ENCODE assay signal across 8 cellular contexts in the genomic region with DNA sequence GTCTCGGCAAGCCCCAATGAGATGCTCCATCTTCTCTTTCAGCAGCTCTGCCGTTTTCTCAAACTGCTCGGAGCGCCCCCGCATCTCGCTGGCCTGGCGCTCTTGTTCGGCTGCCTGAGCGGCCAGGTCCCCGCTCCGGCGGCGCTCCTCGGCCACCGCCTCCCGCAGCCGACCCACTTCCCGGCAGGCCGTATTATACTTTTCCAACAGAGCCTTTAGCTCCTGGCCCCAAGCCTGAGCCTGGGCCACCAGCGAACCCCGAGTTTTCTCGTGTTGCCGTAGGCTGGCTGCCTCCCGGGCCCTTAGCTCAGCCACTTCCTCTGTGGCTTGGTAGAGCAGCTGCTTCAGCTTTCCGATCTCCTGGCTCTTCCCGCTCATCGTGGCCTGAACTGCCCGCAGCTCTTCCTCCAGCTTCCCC. TPM values are rescaled to one million over a fixed set of nuclear protein-coding genes. Genes with fewer than 3 reads are reported as not detected.
DNase-seq lines count a peak whose midpoint lies in the region; ATAC-seq and TF ChIP-seq lines count a peak whose summit lies in the region.

No MANE protein-coding gene starts in this region.

- no peaks in the 10 kb centered on the region for H3K9me3 Mint-ChIP-seq in naive B cell

- H3K27ac Mint-ChIP-seq in naive B cell, result peak overlapping the region in 1 of 6 donors; percentile 52

- H3K9me3 ChIP-seq in subcutaneous abdominal adipose tissue (ENCODE audit: control insufficient read depth in 5 of 5, low read length in 5 of 5), result no peaks in the 10 kb centered on the region

- H3K36me3 Mint-ChIP-seq in naive B cell, result no peaks in the 10 kb centered on the region

- DNase-seq in HL-60 (ENCODE audit: low read depth in 1 of 2, low spot score in 1 of 2), result peak; percentile 64 to 75
- DNase-seq in activated T-cell treated with anti-CD3 and anti-CD28 coated beads for 4 hours, result peak; percentile 7
- peak; percentile 53 for DNase-seq in fibroblast of mammary gland (ENCODE audit: low read depth)
- DNase-seq in naive B cell, result peak; percentile 30
- DNase-seq in pons (ENCODE audit: low spot score), result no peak
- DNase-seq in SIG-M5 treated with dmso at 0.1 percent for 504 hours (lab: John Stamatoyannopoulos, UW; ENCODE audit: unreplicated experiment), result no peak

- H3K4me1 Mint-ChIP-seq in naive B cell, result peaks cover 17 to 18% (median 17%) of the 10 kb centered on the region in 3 donors

- peak overlapping the region; percentile 62 to 88 (median 82) for H3K4me3 Mint-ChIP-seq in naive B cell

- H3K27me3 Mint-ChIP-seq in naive B cell, result peaks cover 30 to 46% (median 39%) of the 10 kb centered on the region in 3 donors

- H3K4me1 ChIP-seq in subcutaneous abdominal adipose tissue (ENCODE audit: control insufficient read depth in 5 of 5, insufficient read depth in 5 of 5, low read length in 5 of 5), result peaks cover 2 to 24% (median 21%) of the 10 kb centered on the region in 5 donors

- H3K27ac ChIP-seq in HL-60 (replicated peaks) (peak overlapping the region; percentile 56), subcutaneous abdominal adipose tissue (ENCODE audit: low read depth, low read length) (peak overlapping the region; percentile 41)

- peaks cover 0 to 9% (median 3%) of the 10 kb centered on the region in 5 donors for H3K36me3 ChIP-seq in subcutaneous abdominal adipose tissue (ENCODE audit: control insufficient read depth in 5 of 5, insufficient read depth in 5 of 5, low read length in 5 of 5)

- peak; percentile 86 for ATAC-seq in naive B cell (ENCODE audit: low read depth in 2 of 2)
- ATAC-seq in HG03460 (IDR thresholded peaks at IDR 0.05; ENCODE audit: unreplicated experiment), result no peak

- H3K4me3 ChIP-seq in HL-60 (replicated peaks; ENCODE audit: insufficient read depth, low read length) (peak overlapping the region; percentile 29), fibroblast of mammary gland (ENCODE audit: control insufficient read depth, low read depth, low read length) (peak overlapping the region; percentile 45), subcutaneous abdominal adipose tissue (ENCODE audit: low read depth in 1 of 5, low read length in 5 of 5) (peak overlapping the region; percentile 64 to 78 (median 76))

- H3K9ac ChIP-seq in subcutaneous abdominal adipose tissue (ENCODE audit: low read length in 5 of 5), result peak overlapping the region; percentile 26 to 89 (median 70)

- TF ChIP-seq CTCF in HL-60 (IDR thresholded peaks at IDR 0.05; ENCODE audit: insufficient read depth, low read length) (no peak), fibroblast of mammary gland (conservative IDR thresholded peaks at IDR 0.05; ENCODE audit: control insufficient read depth, insufficient read depth, low read depth, low read length) (no peak)

- H3K27me3 ChIP-seq in HL-60 (ENCODE audit: insufficient read depth, poor library complexity, severe bottlenecking), result no peaks in the 10 kb centered on the region
- peaks cover 0 to 4% (median 0%) of the 10 kb centered on the region in 5 donors for H3K27me3 ChIP-seq in subcutaneous abdominal adipose tissue (ENCODE audit: control insufficient read depth in 5 of 5, insufficient read depth in 4 of 5, low read length in 5 of 5)

RNA-seq across cellular contexts. Expression of a gene that starts 13.1 kb away (rescaled TPM):
- polyA plus RNA-seq in naive B cell (ENCODE audit: low read depth in 6 of 6), result 10 to 100 TPM in 3 of 6 donors, 1 to 10 TPM in 3; 9.2 to 17.0 (median 10.9) TPM

RNA-seq across cellular contexts. Expression of a gene that starts 13.7 kb away (rescaled TPM):
- polyA plus RNA-seq in naive B cell (ENCODE audit: low read depth in 6 of 6), result not detected

RNA-seq across cellular contexts. Expression of a gene that starts 26.6 kb away (rescaled TPM):
- polyA plus RNA-seq in naive B cell (ENCODE audit: low read depth in 6 of 6), result 1 to 10 TPM in 5 of 6 donors, under 1 TPM in 1; 0.26 to 5.9 (median 2.9) TPM

RNA-seq across cellular contexts. Expression of a gene that starts 37.8 kb away (rescaled TPM):
- under 1 TPM in 1 of 6 donors, not detected in 5; 0.20 TPM for polyA plus RNA-seq in naive B cell (ENCODE audit: low read depth in 6 of 6)

RNA-seq across cellular contexts. Expression of a gene that starts 46.5 kb away (rescaled TPM):
- polyA plus RNA-seq in naive B cell (ENCODE audit: low read depth in 6 of 6), result 10 to 100 TPM; 37.9 to 50.8 (median 49.6) TPM

Comparison
In these comparisons a context has a peak if more than half of its experiments do, and no peak if none do; other contexts are left out.
1. DNase-seq: peak in HL-60 (2 of 2), activated T-cell treated with anti-CD3 and anti-CD28 coated beads for 4 hours (single experiment), fibroblast of mammary gland (single experiment) and naive B cell (single experiment); none in pons (single experiment) and SIG-M5 treated with dmso at 0.1 percent for 504 hours (single experiment).
2. Peak in every context shown above with its lines, with median percentiles within 50 percentile points of each other: H3K4me3 ChIP-seq.